Comparison of ENCODE assay signal across 1 cellular context in the genomic region with DNA sequence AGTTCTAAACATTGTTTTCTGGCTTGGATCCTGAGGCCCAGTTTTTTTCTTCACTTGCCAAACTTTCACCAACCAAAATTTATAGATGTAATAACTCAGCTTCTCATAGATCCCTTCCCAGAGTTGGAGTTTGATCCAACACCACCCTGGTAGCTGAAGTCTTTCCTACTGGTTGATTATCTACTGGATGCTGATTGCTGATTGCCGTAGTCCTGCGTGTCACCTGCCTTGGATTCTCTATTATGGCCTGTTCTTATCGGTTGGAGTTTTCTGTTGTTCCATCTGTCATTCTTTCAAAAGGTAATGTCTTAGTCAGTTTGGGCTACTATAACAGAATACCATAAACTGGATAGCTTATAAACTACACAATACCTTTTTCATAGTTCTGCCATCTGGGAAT.
TF ChIP-seq lines count a peak whose summit lies in the region.

No MANE protein-coding gene starts in this region.

TF ChIP-seq in HepG2, 621 proteins besides CTCF, POLR2A, EP300 and RAD21:
- TF ChIP-seq, protein P1, sequence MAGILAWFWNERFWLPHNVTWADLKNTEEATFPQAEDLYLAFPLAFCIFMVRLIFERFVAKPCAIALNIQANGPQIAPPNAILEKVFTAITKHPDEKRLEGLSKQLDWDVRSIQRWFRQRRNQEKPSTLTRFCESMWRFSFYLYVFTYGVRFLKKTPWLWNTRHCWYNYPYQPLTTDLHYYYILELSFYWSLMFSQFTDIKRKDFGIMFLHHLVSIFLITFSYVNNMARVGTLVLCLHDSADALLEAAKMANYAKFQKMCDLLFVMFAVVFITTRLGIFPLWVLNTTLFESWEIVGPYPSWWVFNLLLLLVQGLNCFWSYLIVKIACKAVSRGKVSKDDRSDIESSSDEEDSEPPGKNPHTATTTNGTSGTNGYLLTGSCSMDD (CRISPR knock-in tag; IDR thresholded peaks at IDR 0.05), result no peak
- TF ChIP-seq, protein P2, sequence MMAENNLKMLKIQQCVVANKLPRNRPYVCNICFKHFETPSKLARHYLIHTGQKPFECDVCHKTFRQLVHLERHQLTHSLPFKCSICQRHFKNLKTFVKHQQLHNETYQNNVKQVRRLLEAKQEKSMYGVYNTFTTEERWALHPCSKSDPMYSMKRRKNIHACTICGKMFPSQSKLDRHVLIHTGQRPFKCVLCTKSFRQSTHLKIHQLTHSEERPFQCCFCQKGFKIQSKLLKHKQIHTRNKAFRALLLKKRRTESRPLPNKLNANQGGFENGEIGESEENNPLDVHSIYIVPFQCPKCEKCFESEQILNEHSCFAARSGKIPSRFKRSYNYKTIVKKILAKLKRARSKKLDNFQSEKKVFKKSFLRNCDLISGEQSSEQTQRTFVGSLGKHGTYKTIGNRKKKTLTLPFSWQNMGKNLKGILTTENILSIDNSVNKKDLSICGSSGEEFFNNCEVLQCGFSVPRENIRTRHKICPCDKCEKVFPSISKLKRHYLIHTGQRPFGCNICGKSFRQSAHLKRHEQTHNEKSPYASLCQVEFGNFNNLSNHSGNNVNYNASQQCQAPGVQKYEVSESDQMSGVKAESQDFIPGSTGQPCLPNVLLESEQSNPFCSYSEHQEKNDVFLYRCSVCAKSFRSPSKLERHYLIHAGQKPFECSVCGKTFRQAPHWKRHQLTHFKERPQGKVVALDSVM (CRISPR knock-in tag; IDR thresholded peaks at IDR 0.05), result no peak
- TF ChIP-seq PAWR (CRISPR knock-in tag; IDR thresholded peaks at IDR 0.05; ENCODE audit: borderline replicate concordance), result no peak
- no peak for TF ChIP-seq AKAP8 (CRISPR knock-in tag; IDR thresholded peaks at IDR 0.05)
- no peak for TF ChIP-seq ZNF776 (CRISPR knock-in tag; IDR thresholded peaks at IDR 0.05)
